30 cellular contexts compared by ENCODE assay signal in the genomic region with DNA sequence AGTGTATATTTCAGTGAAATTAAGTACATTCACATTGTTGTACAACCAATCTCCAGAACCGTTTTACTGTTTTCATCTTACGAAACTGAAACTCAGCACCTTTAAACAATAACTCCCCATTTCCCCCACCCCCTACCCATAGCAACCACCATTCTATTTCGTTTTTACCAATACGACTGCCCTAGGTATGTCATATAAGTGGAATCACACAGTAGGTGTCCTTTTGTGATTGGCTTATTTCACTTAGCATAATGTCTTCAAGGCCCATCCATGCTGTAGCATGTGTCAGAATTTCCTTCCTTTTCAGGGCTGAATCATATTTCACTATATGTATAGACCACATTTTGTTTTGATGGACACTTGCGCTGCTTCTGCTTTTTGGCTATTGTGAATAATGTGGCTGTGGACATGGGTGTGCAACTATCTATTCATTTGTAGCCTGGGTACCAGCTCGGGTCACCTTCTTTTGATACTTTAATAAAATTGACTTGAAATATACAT.
"Had no signal": no experiment of that assay in that cellular context is flagged by ENCODE, and none has a peak within 500 bp of the region (broad histone marks: within the 10 kb centered on the region; RNA-seq: fewer than 3 reads in every experiment).

No MANE protein-coding gene starts in this region.

- H3K36me3 ChIP-seq: esophagus muscularis mucosa, gastrocnemius medialis, heart left ventricle, WERI-Rb-1 had no signal

- H3K4me3 ChIP-seq: body of pancreas, esophagus muscularis mucosa, gastrocnemius medialis, heart left ventricle had no signal

- H3K36me3 Mint-ChIP-seq: activated naive CD8-positive, alpha-beta T cell treated with anti-CD3 and anti-CD28 coated beads, Interleukin-2, amount 10 ng/mL, durations not matched to agents 7 days and 5 days had no signal

- ATAC-seq: activated CD4-positive, CD25-positive, alpha-beta regulatory T cell treated with anti-CD3 and anti-CD28 coated beads, Interleukin-2, amount 50 U/mL, for 24 hours; body of pancreas; effector memory CD8-positive, alpha-beta T cell; foreskin keratinocyte; gastrocnemius medialis; heart left ventricle; T-helper 17 cell had no signal

- DNase-seq: activated B cell treated with CpG ODN at 0.5 μM for 24 hours; activated CD4-positive, alpha-beta memory T cell treated with anti-CD3 and anti-CD28 coated beads, Interleukin-2, amount 10 ng/mL, durations not matched to agents 7 days and 5 days; activated CD4-positive, alpha-beta T cell treated with anti-CD3 and anti-CD28 coated beads, Interleukin-2, amount 10 ng/mL, durations not matched to agents 24 days and 14 days; activated CD8-positive, alpha-beta memory T cell treated with anti-CD3 and anti-CD28 coated beads, Interleukin-2, amount 50 U/mL, for 48 hours; activated gamma-delta T cell; activated naive CD4-positive, alpha-beta T cell treated with anti-CD3 and anti-CD28 coated beads, Interleukin-2, amount 50 U/mL, for 16 hours; activated naive CD4-positive, alpha-beta T cell treated with Interleukin-2 at 50 U/mL for 16 hours; activated naive CD8-positive, alpha-beta T cell treated with anti-CD3 and anti-CD28 coated beads, Interleukin-2, amount 10 ng/mL, durations not matched to agents 7 days and 5 days; activated T-cell treated with anti-CD3 and anti-CD28 coated beads for 4 hours; activated T-cell treated with anti-CD3 and anti-CD28 coated beads, Interleukin-2, amount 50 U/mL, for 24 hours; amniotic stem cell; body of pancreas; caudate nucleus; cortex of kidney; dermis blood vessel endothelial cell; effector CD4-positive, alpha-beta T cell; effector memory CD8-positive, alpha-beta T cell; erythroblast; foreskin keratinocyte; gastrocnemius medialis; glutamatergic neuron; heart left ventricle; T-helper 1 cell; T-helper 17 cell; T1000; WERI-Rb-1 had no signal

- H3K4me3 Mint-ChIP-seq: activated B cell treated with CpG ODN at 0.5 μM for 24 hours; activated CD4-positive, alpha-beta memory T cell treated with anti-CD3 and anti-CD28 coated beads, Interleukin-2, amount 10 ng/mL, durations not matched to agents 7 days and 5 days; activated CD4-positive, alpha-beta T cell treated with anti-CD3 and anti-CD28 coated beads, Interleukin-2, amount 10 ng/mL, durations not matched to agents 24 days and 14 days; activated naive CD8-positive, alpha-beta T cell treated with anti-CD3 and anti-CD28 coated beads, Interleukin-2, amount 10 ng/mL, durations not matched to agents 7 days and 5 days; activated T-cell treated with anti-CD3 and anti-CD28 coated beads, Interleukin-2, amount 50 U/mL, for 24 hours; activated T-helper 1 cell treated with anti-CD3 and anti-CD28 coated beads, Interleukin-12 subunit alpha, Interleukin-12 subunit beta, Interleukin-2, Interleukin-4 antibody, amounts not matched to agents 30 ng/mL and 10 ng/mL and 1 ng/mL, durations not matched to agents 14 hours and 24 hours and 36 hours; effector memory CD8-positive, alpha-beta T cell; T-helper 17 cell; T-helper 2 cell treated with Interferon-gamma antibody and Interleukin-4, amounts not matched to agents 5 μg/mL and 100 μg/mL, for 36 hours had no signal

- H3K27ac ChIP-seq: body of pancreas, foreskin keratinocyte, gastrocnemius medialis, heart left ventricle, WERI-Rb-1 had no signal

- H3K27me3 ChIP-seq: body of pancreas, esophagus muscularis mucosa, foreskin keratinocyte, gastrocnemius medialis had no signal

- H3K4me1 ChIP-seq: body of pancreas, gastrocnemius medialis, heart left ventricle had no signal

- H3K27ac Mint-ChIP-seq: activated B cell treated with CpG ODN at 0.5 μM for 24 hours; activated CD4-positive, alpha-beta memory T cell treated with anti-CD3 and anti-CD28 coated beads, Interleukin-2, amount 10 ng/mL, durations not matched to agents 7 days and 5 days; activated CD4-positive, alpha-beta T cell treated with anti-CD3 and anti-CD28 coated beads, Interleukin-2, amount 10 ng/mL, durations not matched to agents 24 days and 14 days; activated naive CD8-positive, alpha-beta T cell treated with anti-CD3 and anti-CD28 coated beads, Interleukin-2, amount 10 ng/mL, durations not matched to agents 7 days and 5 days; activated T-cell treated with anti-CD3 and anti-CD28 coated beads, Interleukin-2, amount 50 U/mL, for 24 hours; activated T-helper 1 cell treated with anti-CD3 and anti-CD28 coated beads, Interleukin-12 subunit alpha, Interleukin-12 subunit beta, Interleukin-2, Interleukin-4 antibody, amounts not matched to agents 30 ng/mL and 10 ng/mL and 1 ng/mL, durations not matched to agents 14 hours and 24 hours and 36 hours; effector memory CD8-positive, alpha-beta T cell; T-helper 17 cell; T-helper 2 cell treated with Interferon-gamma antibody and Interleukin-4, amounts not matched to agents 5 μg/mL and 100 μg/mL, for 36 hours had no signal

- H3K4me1 Mint-ChIP-seq: activated B cell treated with CpG ODN at 0.5 μM for 24 hours; activated CD4-positive, alpha-beta memory T cell treated with anti-CD3 and anti-CD28 coated beads, Interleukin-2, amount 10 ng/mL, durations not matched to agents 7 days and 5 days; activated CD4-positive, alpha-beta T cell treated with anti-CD3 and anti-CD28 coated beads, Interleukin-2, amount 10 ng/mL, durations not matched to agents 24 days and 14 days; activated naive CD8-positive, alpha-beta T cell treated with anti-CD3 and anti-CD28 coated beads, Interleukin-2, amount 10 ng/mL, durations not matched to agents 7 days and 5 days; T-helper 17 cell had no signal

- H3K9me3 ChIP-seq: body of pancreas, esophagus muscularis mucosa, gastrocnemius medialis, heart left ventricle had no signal
